ENCODE assay signal across 8 cellular contexts in the genomic region with DNA sequence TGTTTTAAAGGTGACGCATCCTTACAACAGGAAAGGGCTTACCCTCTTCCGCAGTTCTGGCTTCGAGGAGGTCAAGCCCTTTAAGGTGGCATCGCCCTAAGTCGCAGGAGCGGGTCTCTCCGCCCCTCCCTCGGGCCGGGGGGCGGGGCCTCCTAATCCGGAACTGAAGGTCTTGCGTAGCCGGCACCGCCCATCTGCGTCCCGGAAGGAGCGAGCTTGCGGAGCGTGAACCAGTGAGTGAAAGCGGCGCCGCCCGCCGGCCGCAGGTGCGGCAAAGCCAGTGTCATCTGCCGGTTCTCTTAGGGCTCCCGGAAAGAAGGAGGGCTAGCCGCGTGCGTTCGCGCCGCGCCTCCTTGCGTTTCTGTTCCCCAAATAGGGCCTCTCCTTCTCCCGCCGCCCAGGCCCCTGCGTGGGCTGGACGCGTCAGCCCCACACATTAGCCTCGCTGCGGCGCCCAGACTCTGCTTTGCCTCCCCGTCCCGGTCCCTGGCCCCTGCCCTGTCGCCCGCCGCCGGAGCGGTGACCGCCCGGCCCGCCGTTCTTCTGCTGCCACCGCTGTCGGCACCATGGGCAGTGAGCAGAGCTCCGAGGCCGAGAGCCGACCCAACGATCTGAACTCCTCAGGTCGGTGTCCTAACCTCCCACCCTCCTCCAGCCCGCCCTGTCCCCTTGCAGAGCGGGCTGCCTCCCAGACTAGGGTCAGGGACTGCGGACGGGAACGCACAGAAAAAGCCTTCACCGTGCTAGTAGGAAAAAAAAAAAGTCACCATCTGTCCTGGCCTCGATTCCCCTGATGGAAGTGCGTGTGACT. TPM values are rescaled to one million over a fixed set of nuclear protein-coding genes. Genes with fewer than 3 reads are reported as not detected.
A peak's percentile ranks its signal among the peaks of the same experiment; 100 is the strongest.
DNase-seq lines count a peak whose midpoint lies in the region; ATAC-seq and TF ChIP-seq lines count a peak whose summit lies in the region.

TSS of gene BORCS5 (plus strand) at position 193 of the 811 bp plus-strand sequence. CDS start at position 567, 374 bp downstream.

- no peaks in the 10 kb centered on the region for H3K9me3 Mint-ChIP-seq in CD8-positive, alpha-beta T cell
- no peaks in the 10 kb centered on the region for H3K9me3 Mint-ChIP-seq in activated CD4-positive, alpha-beta memory T cell treated with anti-CD3 and anti-CD28 coated beads, Interleukin-2, amount 10 ng/mL, durations not matched to agents 7 days and 5 days

- H3K36me3 ChIP-seq in CD8-positive, alpha-beta T cell (ENCODE audit: insufficient read depth, low read length), result no peaks in the 10 kb centered on the region
- H3K36me3 ChIP-seq in right lobe of liver, result no peaks in the 10 kb centered on the region

- 0% methylated on average over 14 of the region's 70 CpGs for WGBS in right lobe of liver (ENCODE audit: insufficient coverage, low coverage, low lambda C conversion rate, missing lambda C conversion rate)

- H3K9me3 ChIP-seq in CD8-positive, alpha-beta T cell (ENCODE audit: low read length), result no peaks in the 10 kb centered on the region
- H3K9me3 ChIP-seq in right lobe of liver, result no peaks in the 10 kb centered on the region

- no peaks in the 10 kb centered on the region for H3K27me3 Mint-ChIP-seq in CD8-positive, alpha-beta T cell (ENCODE audit: low read depth)
- no peaks in the 10 kb centered on the region for H3K27me3 Mint-ChIP-seq in activated CD4-positive, alpha-beta memory T cell treated with anti-CD3 and anti-CD28 coated beads, Interleukin-2, amount 10 ng/mL, durations not matched to agents 7 days and 5 days

- peaks cover 16% of the 10 kb centered on the region for H3K36me3 Mint-ChIP-seq in CD8-positive, alpha-beta T cell
- peaks cover 12% of the 10 kb centered on the region for H3K36me3 Mint-ChIP-seq in activated CD4-positive, alpha-beta memory T cell treated with anti-CD3 and anti-CD28 coated beads, Interleukin-2, amount 10 ng/mL, durations not matched to agents 7 days and 5 days (ENCODE audit: low read depth)

- POLR2A ChIA-PET in CD8-positive, alpha-beta T cell (lab: Charles Lee), result interaction anchor here (0.6 to 4.4 kb wide), 34 partner anchors 7 to 812 kb away, joined by 3 to 43 read pairs (median 6); partner anchors contain the start of genes BCL2L14, CDKN1B, CREBL2 and MANSC1
- POLR2A ChIA-PET in activated CD4-positive, alpha-beta memory T cell treated with anti-CD3 and anti-CD28 coated beads, Interleukin-2, amount 10 ng/mL, durations not matched to agents 7 days and 5 days (lab: Charles Lee), result interaction anchor here (0.6 to 8.4 kb wide), 65 partner anchors 7 to 1186 kb away, joined by 3 to 576 read pairs (median 5); partner anchors contain the start of genes BCL2L14, CDKN1B, CREBL2 and DUSP16

- H3K4me3 ChIP-seq in CD8-positive, alpha-beta T cell (ENCODE audit: low read depth, low read length), result peak within 1 kb of the TSS; percentile 83
- H3K4me3 ChIP-seq in dorsolateral prefrontal cortex, result peak within 1 kb of the TSS; percentile 60 to 99 (median 93)
- peak within 1 kb of the TSS; percentile 79 to 95 (median 93) for H3K4me3 ChIP-seq in right lobe of liver

- DNase-seq in CD8-positive, alpha-beta T cell, result peak; percentile 97 to 99 (median 98)
- peak; percentile 97 for DNase-seq in HK-2 (ENCODE audit: unreplicated experiment)
- peak; percentile 80 for DNase-seq in NCI-H82 treated with DMSO at 0.1 percent for 48 hours (lab: John Stamatoyannopoulos, UW; ENCODE audit: unreplicated experiment)
- peak; percentile 99 for DNase-seq in activated CD4-positive, alpha-beta memory T cell treated with anti-CD3 and anti-CD28 coated beads, Interleukin-2, amount 10 ng/mL, durations not matched to agents 7 days and 5 days
- peak; percentile 97 to 98 (median 98) for DNase-seq in dorsolateral prefrontal cortex
- peak; percentile 98 to 99 (median 99) for DNase-seq in right lobe of liver
- DNase-seq in stimulated activated CD4-positive, alpha-beta T cell treated with anti-CD3 and anti-CD28 coated beads, Interleukin-4, amount 100 ng/mL, for 4 hours, result peak; percentile 97 to 99

- peak; percentile 10 for TF ChIP-seq CTCF in CD8-positive, alpha-beta T cell (IDR thresholded peaks at IDR 0.05)
- TF ChIP-seq CTCF in dorsolateral prefrontal cortex (IDR thresholded peaks at IDR 0.05 in 54 of 56, conservative IDR thresholded peaks at IDR 0.05 in 2 of 56; ENCODE audit: low read depth in 1 of 56, partially characterized antibody in 56 of 56), result peak in 51 of 56 donors; percentile 13 to 70 (median 46)
- peak in 3 of 4 donors; percentile 19 to 32 (median 28) for TF ChIP-seq CTCF in right lobe of liver (IDR thresholded peaks at IDR 0.05)

- peak; percentile 91 for ATAC-seq in CD8-positive, alpha-beta T cell
- ATAC-seq in GM19452 (IDR thresholded peaks at IDR 0.05; ENCODE audit: unreplicated experiment) (peak; percentile 81), right lobe of liver (peak; percentile 96 to 98 (median 97))

- peak within 1 kb of the TSS; percentile 90 for H3K4me3 Mint-ChIP-seq in CD8-positive, alpha-beta T cell
- peak within 1 kb of the TSS; percentile 87 for H3K4me3 Mint-ChIP-seq in activated CD4-positive, alpha-beta memory T cell treated with anti-CD3 and anti-CD28 coated beads, Interleukin-2, amount 10 ng/mL, durations not matched to agents 7 days and 5 days

- peak; percentile 99 for TF ChIP-seq POLR2A in right lobe of liver (IDR thresholded peaks at IDR 0.05)

- H3K4me1 ChIP-seq in CD8-positive, alpha-beta T cell (ENCODE audit: insufficient read depth, low read length), result peaks cover 31% of the 10 kb centered on the region
- peaks cover 0 to 11% (median 3%) of the 10 kb centered on the region in 4 donors for H3K4me1 ChIP-seq in right lobe of liver

- peak within 1 kb of the TSS; percentile 95 for H3K27ac ChIP-seq in CD8-positive, alpha-beta T cell (ENCODE audit: low read depth, low read length)
- H3K27ac ChIP-seq in dorsolateral prefrontal cortex (peak within 1 kb of the TSS; percentile 94 to 100 (median 100)), right lobe of liver (peak within 1 kb of the TSS; percentile 98 to 100 (median 99))

- intact Hi-C loops in CD8-positive, alpha-beta T cell (cut with DNase I, micrococcal nuclease), result loop anchor here (1.0 to 10.0 kb wide), 21 partner anchors 20 to 840 kb away; partner anchors contain the start of genes CDKN1B (in 1 of the 2), CREBL2 (in 1 of the 2), DDX47 (in 1 of the 2) and DUSP16 (in 1 of the 2)
- intact Hi-C loops in dorsolateral prefrontal cortex (cut with DNase I), result loop anchor here (5.0 to 10.0 kb wide), 2 partner anchors 358 to 360 kb away; partner anchors contain the start of gene CDKN1B (in 2 of the 2)
- intact Hi-C loops in right lobe of liver (cut with DNase I), result no loop called here

- peaks cover 48% of the 10 kb centered on the region for H3K4me1 Mint-ChIP-seq in CD8-positive, alpha-beta T cell (ENCODE audit: low read depth)
- H3K4me1 Mint-ChIP-seq in activated CD4-positive, alpha-beta memory T cell treated with anti-CD3 and anti-CD28 coated beads, Interleukin-2, amount 10 ng/mL, durations not matched to agents 7 days and 5 days, result peaks cover 51% of the 10 kb centered on the region

- H3K27me3 ChIP-seq in CD8-positive, alpha-beta T cell (ENCODE audit: insufficient read depth, low read length), result no peaks in the 10 kb centered on the region
- no peaks in the 10 kb centered on the region for H3K27me3 ChIP-seq in dorsolateral prefrontal cortex
- no peaks in the 10 kb centered on the region for H3K27me3 ChIP-seq in right lobe of liver

- H3K27ac Mint-ChIP-seq in CD8-positive, alpha-beta T cell, result peak within 1 kb of the TSS; percentile 96
- H3K27ac Mint-ChIP-seq in activated CD4-positive, alpha-beta memory T cell treated with anti-CD3 and anti-CD28 coated beads, Interleukin-2, amount 10 ng/mL, durations not matched to agents 7 days and 5 days, result peak within 1 kb of the TSS; percentile 93

- CTCF ChIA-PET in CD8-positive, alpha-beta T cell (lab: Charles Lee), result interaction anchor here (0.6 to 3.5 kb wide), 20 partner anchors 7 to 432 kb away, joined by 3 to 21 read pairs (median 4); partner anchors contain the start of genes DUSP16 and MANSC1
- CTCF ChIA-PET in activated CD4-positive, alpha-beta memory T cell treated with anti-CD3 and anti-CD28 coated beads, Interleukin-2, amount 10 ng/mL, durations not matched to agents 7 days and 5 days (lab: Charles Lee), result interaction anchor here (0.6 to 3.8 kb wide), 29 partner anchors 8 to 707 kb away, joined by 3 to 31 read pairs (median 4); partner anchors contain the start of gene ETV6

RNA-seq across cellular contexts. Expression of gene BORCS5, which starts in this region (rescaled TPM):
- total RNA-seq in CD8-positive, alpha-beta T cell, result 10 to 100 TPM; 33.8 to 38.8 TPM
- total RNA-seq in activated CD4-positive, alpha-beta memory T cell treated with anti-CD3 and anti-CD28 coated beads, Interleukin-2, amount 10 ng/mL, durations not matched to agents 7 days and 5 days, result 10 to 100 TPM; 30.9 to 32.4 TPM
- total RNA-seq in dorsolateral prefrontal cortex (10 to 100 TPM; 30.7 to 69.8 (median 50.1) TPM), right lobe of liver (10 to 100 TPM in 1 of 6 experiments, 1 to 10 TPM in 5; 6.0 to 11.1 (median 8.0) TPM)

Comparison
In these comparisons a context has a peak if more than half of its experiments do, and no peak if none do; other contexts are left out.
1. Peak in every context shown above with its lines: DNase-seq, ATAC-seq, H3K4me3 ChIP-seq and H3K27ac ChIP-seq.
2. intact Hi-C loops: an anchor here in CD8-positive, alpha-beta T cell (1.0 to 10.0 kb wide) and dorsolateral prefrontal cortex (5.0 to 10.0 kb wide); none called in right lobe of liver.